Comparison of ENCODE assay signal across 16 cellular contexts in genomic region chr6:16336056-16336810, GRCh38.
A peak's percentile ranks its signal among the peaks of the same experiment; 100 is the strongest.
DNase-seq lines count a peak whose midpoint lies in the region; ATAC-seq and TF ChIP-seq lines count a peak whose summit lies in the region.
"Had no signal": no experiment of that assay in that cellular context is flagged by ENCODE, and none has a peak within 500 bp of the region (broad histone marks: within the 10 kb centered on the region; RNA-seq: fewer than 3 reads in every experiment).

No MANE protein-coding gene starts in this region.

- DNase-seq in CD8-positive, alpha-beta memory T cell, result no peak
- DNase-seq in MG63 (peak; percentile 25), osteocyte (ENCODE audit: extremely low spot score, unreplicated experiment) (no peak), NOMO-1 treated with DMSO at 0.1 percent for 48 hours (lab: John Stamatoyannopoulos, UW; ENCODE audit: unreplicated experiment) (no peak), inferior parietal cortex (ENCODE audit: extremely low spot score) (no peak)
- DNase-seq in effector memory CD8-positive, alpha-beta T cell, result no peak
- DNase-seq: activated naive CD4-positive, alpha-beta T cell treated with Interleukin-2 at 50 U/mL for 16 hours; DMS53; heart right ventricle; NCI-H146; NCI-H510A treated with DMSO at 0.1 percent for 48 hours; SJCRH30; stimulated activated CD4-positive, alpha-beta T cell treated with anti-CD3 and anti-CD28 coated beads, Interleukin-4, amount 100 ng/mL, for 1 hour had no signal

- no peaks in the 10 kb centered on the region for H3K9me3 ChIP-seq in CD8-positive, alpha-beta memory T cell (ENCODE audit: low read length)
- H3K9me3 ChIP-seq in MG63, result no peaks in the 10 kb centered on the region
- H3K9me3 ChIP-seq: esophagus muscularis mucosa, heart right ventricle, SJCRH30 had no signal

- TF ChIP-seq CTCF in osteocyte (IDR thresholded peaks at IDR 0.05), result no peak

- no peak for ATAC-seq in effector memory CD8-positive, alpha-beta T cell (replicated peaks)
- ATAC-seq in HG03025 (IDR thresholded peaks at IDR 0.05; ENCODE audit: low FRiP score, unreplicated experiment) (no peak), HG03196 (IDR thresholded peaks at IDR 0.05; ENCODE audit: unreplicated experiment) (no peak)

- no peaks in the 10 kb centered on the region for H3K36me3 ChIP-seq in CD8-positive, alpha-beta memory T cell (ENCODE audit: insufficient read depth, low read length)
- no peaks in the 10 kb centered on the region for H3K36me3 ChIP-seq in MG63
- H3K36me3 ChIP-seq: esophagus muscularis mucosa, heart right ventricle, SJCRH30 had no signal

- peaks cover 12% of the 10 kb centered on the region for H3K4me1 ChIP-seq in CD8-positive, alpha-beta memory T cell (ENCODE audit: insufficient read depth, low read length)

- no peaks in the 10 kb centered on the region for H3K9me3 Mint-ChIP-seq in CD8-positive, alpha-beta memory T cell
- no peaks in the 10 kb centered on the region for H3K9me3 Mint-ChIP-seq in effector memory CD8-positive, alpha-beta T cell
- no peaks in the 10 kb centered on the region for H3K9me3 Mint-ChIP-seq in osteocyte (ENCODE audit: unreplicated experiment)

- H3K4me3 Mint-ChIP-seq in CD8-positive, alpha-beta memory T cell, result no peak overlapping the region
- H3K4me3 Mint-ChIP-seq in effector memory CD8-positive, alpha-beta T cell, result no peak overlapping the region
- H3K4me3 Mint-ChIP-seq in osteocyte (ENCODE audit: unreplicated experiment), result no peak overlapping the region

- H3K36me3 Mint-ChIP-seq in CD8-positive, alpha-beta memory T cell, result peaks cover 0 to 20% (median 5%) of the 10 kb centered on the region in 3 donors
- peaks cover 5% of the 10 kb centered on the region for H3K36me3 Mint-ChIP-seq in effector memory CD8-positive, alpha-beta T cell (ENCODE audit: insufficient read depth)
- H3K36me3 Mint-ChIP-seq in osteocyte (ENCODE audit: unreplicated experiment), result no peaks in the 10 kb centered on the region

- POLR2A ChIA-PET in CD8-positive, alpha-beta memory T cell (lab: Charles Lee), result no interaction called here

- H3K27me3 Mint-ChIP-seq in CD8-positive, alpha-beta memory T cell, result no peaks in the 10 kb centered on the region
- H3K27me3 Mint-ChIP-seq in effector memory CD8-positive, alpha-beta T cell, result no peaks in the 10 kb centered on the region
- no peaks in the 10 kb centered on the region for H3K27me3 Mint-ChIP-seq in osteocyte (ENCODE audit: unreplicated experiment)

- CTCF ChIA-PET in CD8-positive, alpha-beta memory T cell (lab: Charles Lee), result interaction anchor here (1.6 to 6.3 kb wide), 2 partner anchors 12 to 15 kb away, joined by 4 to 120 read pairs; no protein-coding TSS in a partner anchor

- peak overlapping the region in 6 of 8 donors; percentile 4 to 73 (median 52) for H3K27ac Mint-ChIP-seq in CD8-positive, alpha-beta memory T cell
- H3K27ac Mint-ChIP-seq in effector memory CD8-positive, alpha-beta T cell, result peak overlapping the region; percentile 51 to 61
- peak overlapping the region; percentile 93 for H3K27ac Mint-ChIP-seq in osteocyte (ENCODE audit: unreplicated experiment)

- no peak overlapping the region for H3K4me3 ChIP-seq in CD8-positive, alpha-beta memory T cell (ENCODE audit: low read length)
- H3K4me3 ChIP-seq in MG63, result no peak overlapping the region
- H3K4me3 ChIP-seq: esophagus muscularis mucosa, heart right ventricle, SJCRH30 had no signal

- H3K4me1 Mint-ChIP-seq in CD8-positive, alpha-beta memory T cell, result peaks cover 0 to 16% (median 2%) of the 10 kb centered on the region in 3 donors
- H3K4me1 Mint-ChIP-seq in effector memory CD8-positive, alpha-beta T cell (ENCODE audit: low read depth in 2 of 2), result peaks cover 0 to 3% of the 10 kb centered on the region in 2 donors
- H3K4me1 Mint-ChIP-seq in osteocyte (ENCODE audit: unreplicated experiment), result peaks cover 67% of the 10 kb centered on the region

- H3K27me3 ChIP-seq in CD8-positive, alpha-beta memory T cell (ENCODE audit: insufficient read depth, low read length, poor library complexity, severe bottlenecking), result no peaks in the 10 kb centered on the region
- H3K27me3 ChIP-seq in MG63, result no peaks in the 10 kb centered on the region
- H3K27me3 ChIP-seq: esophagus muscularis mucosa, heart right ventricle, SJCRH30 had no signal

- no peak overlapping the region for H3K27ac ChIP-seq in CD8-positive, alpha-beta memory T cell (ENCODE audit: low read depth, low read length)
- H3K27ac ChIP-seq: SJCRH30 had no signal
